12 cellular contexts compared by ENCODE assay signal in genomic region chr7:70776627-70777101, GRCh38.
DNase-seq lines count a peak whose midpoint lies in the region; ATAC-seq, FAIRE-seq and TF ChIP-seq lines count a peak whose summit lies in the region.
"Had no signal": no experiment of that assay in that cellular context is flagged by ENCODE, and none has a peak within 500 bp of the region (broad histone marks: within the 10 kb centered on the region; RNA-seq: fewer than 3 reads in every experiment).

No MANE protein-coding gene starts in this region.

- no peak for TF ChIP-seq EP300 in suprapubic skin (IDR thresholded peaks at IDR 0.05)

- H3K4me3 ChIP-seq in suprapubic skin: no peak overlapping the region
- no peak overlapping the region for H3K4me3 ChIP-seq in right atrium auricular region
- H3K4me3 ChIP-seq: BLaER1 had no signal

- TF ChIP-seq CTCF in suprapubic skin (IDR thresholded peaks at IDR 0.05) (no peak), right atrium auricular region (IDR thresholded peaks at IDR 0.05) (no peak)

- WGBS in suprapubic skin: 49% methylated on average over 7 of the region's 7 CpGs

- H3K4me1 ChIP-seq in suprapubic skin: peaks cover 14% of the 10 kb centered on the region
- no peaks in the 10 kb centered on the region for H3K4me1 ChIP-seq in right atrium auricular region
- H3K4me1 ChIP-seq: BLaER1 had no signal

- H3K9me3 ChIP-seq in suprapubic skin: no peaks in the 10 kb centered on the region
- no peaks in the 10 kb centered on the region for H3K9me3 ChIP-seq in right atrium auricular region
- H3K9me3 ChIP-seq: BLaER1 had no signal

- peak; percentile 36 for DNase-seq in activated naive CD4-positive, alpha-beta T cell treated with Interleukin-2 at 50 U/mL for 16 hours
- DNase-seq in activated naive CD4-positive, alpha-beta T cell treated with anti-CD3 and anti-CD28 coated beads, Interleukin-2, amount 50 U/mL, for 16 hours: no peak
- DNase-seq in RPMI7951 (ENCODE audit: low read depth) (peak; percentile 38), fibroblast of gingiva (ENCODE audit: low read depth) (peak; percentile 19), suprapubic skin (ENCODE audit: low spot score in 2 of 2) (no peak), H54 (ENCODE audit: insufficient read length, low spot score) (no peak), right atrium auricular region (ENCODE audit: low spot score) (no peak)
- DNase-seq: aorta, NCI-H1436 treated with DMSO at 0.1 percent for 48 hours had no signal

- H3K36me3 ChIP-seq in suprapubic skin (peaks cover 56% of the 10 kb centered on the region), right atrium auricular region (peaks cover 43% of the 10 kb centered on the region)

- no peak for ATAC-seq in HG02571 (IDR thresholded peaks at IDR 0.05; ENCODE audit: unreplicated experiment)

- no peak for TF ChIP-seq POLR2A in suprapubic skin (IDR thresholded peaks at IDR 0.05)
- no peak for TF ChIP-seq POLR2A in H54 (IDR thresholded peaks at IDR 0.05; ENCODE audit: low read depth, low read length)

- no peak for FAIRE-seq in H54 (lab: Jason Lieb, UNC)
- FAIRE-seq: GM18507 had no signal

- H3K27ac ChIP-seq in suprapubic skin (peak overlapping the region; percentile 45), right atrium auricular region (no peak overlapping the region)
- H3K27ac ChIP-seq: BLaER1 had no signal

- H3K27me3 ChIP-seq in suprapubic skin (no peaks in the 10 kb centered on the region), right atrium auricular region (no peaks in the 10 kb centered on the region)
- H3K27me3 ChIP-seq: BLaER1 had no signal

Comparison
In these comparisons a context has a peak if more than half of its experiments do, and no peak if none do; other contexts are left out.
1. DNase-seq: peak in activated naive CD4-positive, alpha-beta T cell treated with Interleukin-2 at 50 U/mL for 16 hours (single experiment), RPMI7951 (single experiment) and fibroblast of gingiva (single experiment); none in activated naive CD4-positive, alpha-beta T cell treated with anti-CD3 and anti-CD28 coated beads, Interleukin-2, amount 50 U/mL, for 16 hours (single experiment), suprapubic skin (0 of 2), H54 (single experiment) and right atrium auricular region (single experiment).